ENCODE assay signal across 9 cellular contexts in genomic region chr10:69383485-69384089, GRCh38. TPM values are rescaled to one million over a fixed set of nuclear protein-coding genes. Genes with fewer than 3 reads are reported as not detected.
DNase-seq lines count a peak whose midpoint lies in the region; ATAC-seq and TF ChIP-seq lines count a peak whose summit lies in the region.
"Had no signal": no experiment of that assay in that cellular context is flagged by ENCODE, and none has a peak within 500 bp of the region (broad histone marks: within the 10 kb centered on the region; RNA-seq: fewer than 3 reads in every experiment).

No MANE protein-coding gene starts in this region.

- H3K27ac ChIP-seq in GM23338 (ENCODE audit: low read depth) (no peak overlapping the region), WERI-Rb-1 (peak overlapping the region; percentile 21), heart right ventricle (peak overlapping the region in 3 of 10 donors; percentile 21 to 57 (median 21)), smooth muscle cell (ENCODE audit: low read depth) (peak overlapping the region; percentile 64)

- ATAC-seq in GM23338 (no peak; the same call in 2 of the 3 replicates), heart right ventricle (peak in 7 of 8 donors; percentile 65 to 88 (median 80)), HG02938 (IDR thresholded peaks at IDR 0.05; ENCODE audit: unreplicated experiment) (no peak), GM18909 (IDR thresholded peaks at IDR 0.05; ENCODE audit: poor library complexity, unreplicated experiment) (no peak)

- peaks cover 5% of the 10 kb centered on the region for H3K27me3 Mint-ChIP-seq in GM23338 (ENCODE audit: insufficient read depth, low read depth, poor library complexity)

- TF ChIP-seq CTCF in GM23338 (conservative IDR thresholded peaks at IDR 0.05; ENCODE audit: low read depth in 2 of 2): no peak
- TF ChIP-seq CTCF in WERI-Rb-1 (IDR thresholded peaks at IDR 0.05; ENCODE audit: low read depth, low read length): peak; percentile 40
- TF ChIP-seq CTCF in heart right ventricle (IDR thresholded peaks at IDR 0.05): peak in 6 of 9 donors; percentile 20 to 39 (median 22)
- TF ChIP-seq CTCF in smooth muscle cell (IDR thresholded peaks at IDR 0.05; ENCODE audit: borderline replicate concordance, insufficient read depth, poor library complexity, severe bottlenecking): no peak
- no peak for TF ChIP-seq CTCF in GM13977 (IDR thresholded peaks at IDR 0.05; ENCODE audit: extremely low read depth, insufficient read depth, missing control alignments)

- H3K4me3 ChIP-seq in GM23338: no peak overlapping the region
- no peak overlapping the region for H3K4me3 ChIP-seq in WERI-Rb-1 (ENCODE audit: low read depth, low read length)
- no peak overlapping the region for H3K4me3 ChIP-seq in heart right ventricle
- no peak overlapping the region for H3K4me3 ChIP-seq in smooth muscle cell

- H3K27ac Mint-ChIP-seq in GM23338: 0 out of 2 replicates have a peak overlapping the region, but pooled peaks have one; percentile 74

- H4K20me1 ChIP-seq in GM23338 (replicated peaks; ENCODE audit: insufficient read depth) (no peaks in the 10 kb centered on the region; the same call in 1 of the 2 replicates), smooth muscle cell (ENCODE audit: low read depth) (peaks cover 78% of the 10 kb centered on the region)

- no peaks in the 10 kb centered on the region for H3K27me3 ChIP-seq in GM23338 (ENCODE audit: insufficient read depth)
- no peaks in the 10 kb centered on the region for H3K27me3 ChIP-seq in WERI-Rb-1 (ENCODE audit: insufficient read depth, low read depth, severe bottlenecking)
- no peaks in the 10 kb centered on the region for H3K27me3 ChIP-seq in heart right ventricle
- H3K27me3 ChIP-seq in smooth muscle cell (ENCODE audit: low read depth): no peaks in the 10 kb centered on the region

- no peak for DNase-seq in GM23338 (ENCODE audit: low spot score)
- DNase-seq in WERI-Rb-1: peak; percentile 68
- peak in 1 of 2 donors; percentile 40 for DNase-seq in heart right ventricle
- DNase-seq in smooth muscle cell (lab: John Stamatoyannopoulos, UW; ENCODE audit: unreplicated experiment): no peak
- no peak for DNase-seq in GM13977 (ENCODE audit: low spot score)
- DNase-seq: T-helper 1 cell had no signal

- no peaks in the 10 kb centered on the region for H3K9me3 Mint-ChIP-seq in GM23338

- intact Hi-C loops in heart right ventricle (cut with DNase I): loop anchor here in 1 of 10 donors (10.0 kb wide), 1 partner anchor 69 kb away; no protein-coding TSS in a partner anchor

- no peak overlapping the region for H3K4me3 Mint-ChIP-seq in GM23338

- no peak overlapping the region for H3K4me2 ChIP-seq in GM23338
- no peak overlapping the region for H3K4me2 ChIP-seq in smooth muscle cell

- H3F3A ChIP-seq in GM23338 (replicated peaks; ENCODE audit: low read depth) (peaks cover 12% of the 10 kb centered on the region), smooth muscle cell (ENCODE audit: low read depth) (peaks cover 7% of the 10 kb centered on the region)

- H2AFZ ChIP-seq in GM23338: no peak overlapping the region
- no peak overlapping the region for H2AFZ ChIP-seq in smooth muscle cell (ENCODE audit: low read depth)

- H3K79me2 ChIP-seq in GM23338 (replicated peaks; ENCODE audit: insufficient read depth) (peaks cover 26% of the 10 kb centered on the region; the same call in 1 of the 2 replicates), smooth muscle cell (ENCODE audit: low read depth) (no peaks in the 10 kb centered on the region)

- peaks cover under 1% of the 10 kb centered on the region; the same call in 1 of the 2 replicates for H3K4me1 ChIP-seq in GM23338 (ENCODE audit: insufficient read depth)
- H3K4me1 ChIP-seq in heart right ventricle: peaks cover 0 to 30% (median 17%) of the 10 kb centered on the region in 9 donors
- no peaks in the 10 kb centered on the region for H3K4me1 ChIP-seq in smooth muscle cell (ENCODE audit: low read depth)

- H3K9ac ChIP-seq in smooth muscle cell (ENCODE audit: low read depth): no peak overlapping the region

- H3K4me1 Mint-ChIP-seq in GM23338: peaks cover 2% of the 10 kb centered on the region; the same call in 2 of the 3 replicates

- 44 to 51% methylated on average over 4 of the region's 4 CpGs for WGBS in heart right ventricle, 2 donors
- WGBS in smooth muscle cell (ENCODE audit: low lambda C conversion rate): 56% methylated on average over 4 of the region's 4 CpGs

- peaks cover 94% of the 10 kb centered on the region for H3K36me3 Mint-ChIP-seq in GM23338 (ENCODE audit: low read depth)

- H3K36me3 ChIP-seq in GM23338 (ENCODE audit: insufficient read depth) (peaks cover 88% of the 10 kb centered on the region), WERI-Rb-1 (peaks cover 64% of the 10 kb centered on the region), heart right ventricle (peaks cover 0 to 100% (median 68%) of the 10 kb centered on the region in 9 donors), smooth muscle cell (ENCODE audit: low read depth) (peaks cover 9% of the 10 kb centered on the region)

- H3K9me3 ChIP-seq in WERI-Rb-1 (ENCODE audit: severe bottlenecking): no peaks in the 10 kb centered on the region
- H3K9me3 ChIP-seq in heart right ventricle: no peaks in the 10 kb centered on the region
- no peaks in the 10 kb centered on the region for H3K9me3 ChIP-seq in smooth muscle cell (replicated peaks; ENCODE audit: low read depth)

- in situ Hi-C loops in GM13977 (cut with MboI; ENCODE audit: low pct_unique_long_range_greater_than_20kb, low sequenced_read_pairs, unreplicated experiment): loop anchor here (25.0 kb wide), 1 partner anchor 396 kb away; the partner anchor contains the start of gene KIFBP

- H3K9me2 ChIP-seq in GM23338 (ENCODE audit: insufficient read depth): no peaks in the 10 kb centered on the region

TF ChIP-seq in GM23338, 12 proteins besides CTCF, POLR2A, EP300 and RAD21:
- TF ChIP-seq POLR2AphosphoS5 (IDR thresholded peaks at IDR 0.05; ENCODE audit: low read depth) (no peak), ZNF331 (CRISPR knock-in tag; IDR thresholded peaks at IDR 0.05; ENCODE audit: low read depth) (no peak), ETS1 (IDR thresholded peaks at IDR 0.05) (no peak), CREB1 (CRISPR knock-in tag; IDR thresholded peaks at IDR 0.05; ENCODE audit: low read depth) (no peak), NANOG (IDR thresholded peaks at IDR 0.05; ENCODE audit: borderline replicate concordance) (no peak)
TF ChIP-seq in GM23338: peak in this region for 0.

RNA-seq across cellular contexts. Expression of gene TACR2, which starts 33.1 kb away (rescaled TPM):
- total RNA-seq in GM23338 (2014; rRNA removed; shearing (Covaris generic)): 0.54 TPM in 1 of 2 replicates, not detected in the other
- not detected in 2 replicates for polyA plus RNA-seq in GM23338 (2016; fragmentation: Nextera tagmentation; extraction: Ambion mirVana)
- under 1 TPM in 8 of 10 donors, not detected in 2; 0.15 to 0.93 (median 0.25) TPM for total RNA-seq in heart right ventricle
- under 1 TPM in 1 of 2 donors, not detected in 1; 0.13 TPM for polyA plus RNA-seq in heart right ventricle
- not detected in 2 replicates for total RNA-seq in smooth muscle cell
- 0.13 and 0.43 TPM in 2 replicates for polyA plus RNA-seq in smooth muscle cell
- total RNA-seq: H1 had no signal

Comparison
In these comparisons a context has a peak if more than half of its experiments do, and no peak if none do; other contexts are left out.
1. ATAC-seq: peak in heart right ventricle (7 of 8); none in GM23338 (single experiment), HG02938 (single experiment) and GM18909 (single experiment).
2. CTCF ChIP-seq: peak in WERI-Rb-1 (single experiment) and heart right ventricle (6 of 9); none in GM23338 (0 of 2), smooth muscle cell (single experiment) and GM13977 (single experiment).